13 cellular contexts compared by ENCODE assay signal in genomic region chr2:136310005-136310495, GRCh38.
DNase-seq lines count a peak whose midpoint lies in the region; TF ChIP-seq lines count a peak whose summit lies in the region.
"Had no signal": no experiment of that assay in that cellular context is flagged by ENCODE, and none has a peak within 500 bp of the region (broad histone marks: within the 10 kb centered on the region; RNA-seq: fewer than 3 reads in every experiment).

No MANE protein-coding gene starts in this region.

- H3K14ac ChIP-seq in neuronal stem cell (ENCODE audit: low read length) = no peak overlapping the region

- H2BK15ac ChIP-seq in neuronal stem cell (ENCODE audit: low read length) = no peak overlapping the region

- H3K4me1 Mint-ChIP-seq in activated CD4-positive, alpha-beta T cell treated with anti-CD3 and anti-CD28 coated beads, Interleukin-2, amount 10 ng/mL, durations not matched to agents 24 days and 14 days = peaks cover 30% of the 10 kb centered on the region
- H3K4me1 Mint-ChIP-seq in neural progenitor cell (peaks cover 26% of the 10 kb centered on the region), Caco-2 (ENCODE audit: low read depth, unreplicated experiment) (no peaks in the 10 kb centered on the region)

- H3K27ac Mint-ChIP-seq in activated CD4-positive, alpha-beta T cell treated with anti-CD3 and anti-CD28 coated beads, Interleukin-2, amount 10 ng/mL, durations not matched to agents 24 days and 14 days = peak overlapping the region; percentile 86
- H3K27ac Mint-ChIP-seq in neural progenitor cell = no peak overlapping the region
- H3K27ac Mint-ChIP-seq in Caco-2 (ENCODE audit: unreplicated experiment) = no peak overlapping the region

- DNase-seq in activated CD4-positive, alpha-beta T cell treated with anti-CD3 and anti-CD28 coated beads, Interleukin-2, amount 10 ng/mL, durations not matched to agents 24 days and 14 days = no peak
- no peak for DNase-seq in activated CD4-positive, alpha-beta T cell treated with anti-CD3 and anti-CD28 coated beads for 1 hour
- DNase-seq in GM20000 (ENCODE audit: low spot score) (peak; percentile 20), neural progenitor cell (ENCODE audit: low spot score) (no peak), Caco-2 (no peak), SW 1271 (lab: John Stamatoyannopoulos, UW) (no peak), neuronal stem cell (ENCODE audit: low spot score) (no peak)
- DNase-seq: DMS 273 treated with DMSO at 0.1 percent for 48 hours, mesenchymal stem cell, NCI-H1105, posterior cingulate gyrus, SJCRH30 had no signal

- H3K9ac ChIP-seq in OCI-LY3 (ENCODE audit: low read length) (no peak overlapping the region), neural progenitor cell (no peak overlapping the region), neuronal stem cell (ENCODE audit: low read depth, low read length, poor library complexity) (no peak overlapping the region)

- H3K4me3 Mint-ChIP-seq in activated CD4-positive, alpha-beta T cell treated with anti-CD3 and anti-CD28 coated beads, Interleukin-2, amount 10 ng/mL, durations not matched to agents 24 days and 14 days = no peak overlapping the region
- H3K4me3 Mint-ChIP-seq in neural progenitor cell (no peak overlapping the region), Caco-2 (ENCODE audit: unreplicated experiment) (no peak overlapping the region)

- no peaks in the 10 kb centered on the region for H3K36me3 Mint-ChIP-seq in activated CD4-positive, alpha-beta T cell treated with anti-CD3 and anti-CD28 coated beads, Interleukin-2, amount 10 ng/mL, durations not matched to agents 24 days and 14 days (ENCODE audit: low read depth)
- no peaks in the 10 kb centered on the region for H3K36me3 Mint-ChIP-seq in neural progenitor cell
- no peaks in the 10 kb centered on the region for H3K36me3 Mint-ChIP-seq in Caco-2 (ENCODE audit: insufficient read depth, unreplicated experiment)

- no peak overlapping the region for H3K23ac ChIP-seq in neuronal stem cell (ENCODE audit: low read depth, low read length, poor library complexity)

- H4K8ac ChIP-seq in neuronal stem cell (ENCODE audit: low read depth, low read length) = no peak overlapping the region

- H3K9me3 ChIP-seq in OCI-LY3 (ENCODE audit: insufficient read depth, low read length) (no peaks in the 10 kb centered on the region), neural progenitor cell (ENCODE audit: low read depth) (no peaks in the 10 kb centered on the region), Caco-2 (no peaks in the 10 kb centered on the region), neuronal stem cell (replicated peaks in 1 of 2; ENCODE audit: control insufficient read depth in 2 of 2, insufficient read depth in 1 of 2, low read depth in 1 of 2, low read length in 2 of 2) (no peaks in the 10 kb centered on the region)
- H3K9me3 ChIP-seq: SJCRH30 had no signal

- POLR2A ChIA-PET in Caco-2 (lab: Charles Lee) = no interaction called here

- TF ChIP-seq CTCF in GM20000 (IDR thresholded peaks at IDR 0.05; ENCODE audit: extremely low read depth, missing control alignments) = no peak
- no peak for TF ChIP-seq CTCF in OCI-LY3 (IDR thresholded peaks at IDR 0.05; ENCODE audit: low read depth, low read length)
- TF ChIP-seq CTCF in neural progenitor cell (IDR thresholded peaks at IDR 0.05) = no peak
- no peak for TF ChIP-seq CTCF in Caco-2 (IDR thresholded peaks at IDR 0.05; ENCODE audit: insufficient read depth in 1 of 2, low read depth in 1 of 2, low read length in 1 of 2, severe bottlenecking in 1 of 2, unreplicated experiment in 1 of 2)

- CTCF ChIA-PET in Caco-2 (lab: Charles Lee) = no interaction called here

- H3F3A ChIP-seq in neural progenitor cell (ENCODE audit: low read depth) = no peaks in the 10 kb centered on the region

- peak overlapping the region; percentile 30; the same call in 1 of the 2 replicates for H3K4me2 ChIP-seq in OCI-LY3 (ENCODE audit: low read length)
- no peak overlapping the region for H3K4me2 ChIP-seq in neural progenitor cell
- no peak overlapping the region for H3K4me2 ChIP-seq in neuronal stem cell (ENCODE audit: insufficient read depth, low read length, poor library complexity, severe bottlenecking)

- no peak overlapping the region for H3K18ac ChIP-seq in neuronal stem cell (ENCODE audit: low read length)

- intact Hi-C loops in activated CD4-positive, alpha-beta T cell treated with anti-CD3 and anti-CD28 coated beads, Interleukin-2, amount 10 ng/mL, durations not matched to agents 24 days and 14 days (cut with micrococcal nuclease) = loop anchor here (2.0 kb wide), 2 partner anchors 71 to 193 kb away; no protein-coding TSS in a partner anchor
- intact Hi-C loops in Caco-2 (cut with micrococcal nuclease; ENCODE audit: unreplicated experiment) = no loop called here

- no peak overlapping the region for H2BK12ac ChIP-seq in neuronal stem cell (ENCODE audit: low read length)

- no peaks in the 10 kb centered on the region for H3K79me1 ChIP-seq in neuronal stem cell (ENCODE audit: low read depth, low read length)

- no peak overlapping the region for H2BK120ac ChIP-seq in neuronal stem cell (ENCODE audit: low read depth, low read length)

- H3K27me3 Mint-ChIP-seq in activated CD4-positive, alpha-beta T cell treated with anti-CD3 and anti-CD28 coated beads, Interleukin-2, amount 10 ng/mL, durations not matched to agents 24 days and 14 days = no peaks in the 10 kb centered on the region
- no peaks in the 10 kb centered on the region for H3K27me3 Mint-ChIP-seq in neural progenitor cell (ENCODE audit: insufficient read depth, low read depth)
- peaks cover 4% of the 10 kb centered on the region for H3K27me3 Mint-ChIP-seq in Caco-2 (ENCODE audit: insufficient read depth, unreplicated experiment)

- H3K4ac ChIP-seq in neuronal stem cell (ENCODE audit: low read length) = no peak overlapping the region

- H2AFZ ChIP-seq in OCI-LY3 (ENCODE audit: low read depth, low read length) (no peak overlapping the region), neural progenitor cell (replicated peaks) (peak overlapping the region; percentile 68), neuronal stem cell (ENCODE audit: low read length) (no peak overlapping the region)

- peaks cover 3% of the 10 kb centered on the region for H3K9me3 Mint-ChIP-seq in activated CD4-positive, alpha-beta T cell treated with anti-CD3 and anti-CD28 coated beads, Interleukin-2, amount 10 ng/mL, durations not matched to agents 24 days and 14 days
- no peaks in the 10 kb centered on the region for H3K9me3 Mint-ChIP-seq in neural progenitor cell
- H3K9me3 Mint-ChIP-seq in Caco-2 (ENCODE audit: unreplicated experiment) = no peaks in the 10 kb centered on the region

- no peak overlapping the region for H3K27ac ChIP-seq in OCI-LY3 (ENCODE audit: low read length)
- H3K27ac ChIP-seq in neural progenitor cell = no peak overlapping the region
- H3K27ac ChIP-seq in neuronal stem cell (replicated peaks; ENCODE audit: low read length) = no peak overlapping the region
- H3K27ac ChIP-seq: SJCRH30 had no signal

- H4K20me1 ChIP-seq in OCI-LY3 (ENCODE audit: insufficient read depth, low read length) = no peaks in the 10 kb centered on the region
- H4K20me1 ChIP-seq in neural progenitor cell (ENCODE audit: low read depth) = no peaks in the 10 kb centered on the region

- H3K4me1 ChIP-seq in OCI-LY3 (ENCODE audit: low read length) (peaks cover 16% of the 10 kb centered on the region), neural progenitor cell (peaks cover 3% of the 10 kb centered on the region), Caco-2 (no peaks in the 10 kb centered on the region), neuronal stem cell (ENCODE audit: control insufficient read depth in 2 of 2, insufficient read depth in 1 of 2, low read depth in 1 of 2, low read length in 2 of 2) (peaks cover 0 to 2% of the 10 kb centered on the region in 2 donors)

- no CpG with 5 or more reads among the region's 10 CpGs for whole genome bisulfite sequencing in neuronal stem cell (ENCODE audit: extremely low coverage in 2 of 2, insufficient read length in 2 of 2, insufficient replicate concordance in 1 of 2), 2 donors

- no peak overlapping the region for H4K91ac ChIP-seq in neuronal stem cell (ENCODE audit: low read depth, low read length, poor library complexity)

- peaks cover 27% of the 10 kb centered on the region for H3K27me3 ChIP-seq in OCI-LY3 (ENCODE audit: low read depth, low read length)
- H3K27me3 ChIP-seq in neural progenitor cell = no peaks in the 10 kb centered on the region
- H3K27me3 ChIP-seq in Caco-2 (replicated peaks; ENCODE audit: control insufficient read depth, insufficient read depth, low read length) = no peaks in the 10 kb centered on the region
- H3K27me3 ChIP-seq in neuronal stem cell (ENCODE audit: control insufficient read depth in 3 of 3, insufficient read depth in 3 of 3, low read depth in 1 of 3, low read length in 3 of 3) = no peaks in the 10 kb centered on the region
- H3K27me3 ChIP-seq: SJCRH30 had no signal

- H2AK5ac ChIP-seq in neuronal stem cell (ENCODE audit: low read depth, low read length) = no peak overlapping the region

- H3K36me3 ChIP-seq in OCI-LY3 (replicated peaks; ENCODE audit: low read depth, low read length) (no peaks in the 10 kb centered on the region), neural progenitor cell (no peaks in the 10 kb centered on the region), Caco-2 (ENCODE audit: control insufficient read depth, insufficient read depth, low read length) (no peaks in the 10 kb centered on the region), neuronal stem cell (replicated peaks in 1 of 2; ENCODE audit: control insufficient read depth in 2 of 2, insufficient read depth in 2 of 2, low read length in 2 of 2) (no peaks in the 10 kb centered on the region)
- H3K36me3 ChIP-seq: SJCRH30 had no signal

- H3K4me3 ChIP-seq in OCI-LY3 (ENCODE audit: low read length) (no peak overlapping the region), neural progenitor cell (no peak overlapping the region), Caco-2 (ENCODE audit: low read depth, low read length) (no peak overlapping the region), neuronal stem cell (ENCODE audit: low read length in 2 of 2) (no peak overlapping the region)
- H3K4me3 ChIP-seq: SJCRH30 had no signal

- H3K79me2 ChIP-seq in OCI-LY3 (ENCODE audit: low read length) (no peaks in the 10 kb centered on the region), neural progenitor cell (ENCODE audit: low read depth) (no peaks in the 10 kb centered on the region)

- no TSS peak for BruUV-seq in Caco-2 (replicated peaks; lab: Mats Ljungman, UMichigan)

- no peak overlapping the region for H2BK5ac ChIP-seq in neuronal stem cell (ENCODE audit: low read length)
